ENCODE assay signal across 32 cellular contexts in the genomic region with DNA sequence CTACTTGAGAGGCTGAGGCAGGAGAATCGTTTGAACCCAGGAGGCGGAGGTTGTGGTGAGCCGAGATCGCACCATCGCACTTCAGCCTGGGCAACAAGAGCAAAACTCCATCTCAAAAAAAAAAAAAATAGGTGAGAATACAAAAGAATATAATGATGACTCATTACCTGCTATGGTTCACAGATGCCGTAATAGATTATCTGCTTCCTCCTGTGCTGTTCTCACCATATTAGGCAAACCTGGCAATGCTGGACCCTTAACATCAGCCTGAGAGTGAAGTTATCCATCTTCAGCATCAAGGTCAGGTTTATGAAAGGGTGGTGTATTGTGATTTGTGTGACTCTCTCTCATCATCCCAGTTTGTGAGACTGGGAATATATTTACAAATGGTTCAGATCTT.
"Had no signal": no experiment of that assay in that cellular context is flagged by ENCODE, and none has a peak within 500 bp of the region (broad histone marks: within the 10 kb centered on the region; RNA-seq: fewer than 3 reads in every experiment).

No MANE protein-coding gene starts in this region.

- H3K27me3 ChIP-seq: adrenal gland, body of pancreas, dorsolateral prefrontal cortex, esophagus squamous epithelium, gastrocnemius medialis, heart right ventricle, hepatocyte had no signal

- H3K4me3 Mint-ChIP-seq: activated CD4-positive, alpha-beta memory T cell treated with anti-CD3 and anti-CD28 coated beads for 36 hours; activated CD4-positive, alpha-beta T cell treated with anti-CD3 and anti-CD28 coated beads for 36 hours; activated CD4-positive, alpha-beta T cell treated with anti-CD3 and anti-CD28 coated beads, Interleukin-2, amount 10 ng/mL, durations not matched to agents 24 days and 14 days; activated CD8-positive, alpha-beta memory T cell treated with anti-CD3 and anti-CD28 coated beads, Interleukin-2, amount 10 ng/mL, durations not matched to agents 7 days and 5 days; activated CD8-positive, alpha-beta T cell treated with anti-CD3 and anti-CD28 coated beads, Interleukin-2, amount 10 ng/mL, durations not matched to agents 7 days and 5 days; activated naive CD4-positive, alpha-beta T cell treated with anti-CD3 and anti-CD28 coated beads for 36 hours; activated naive CD4-positive, alpha-beta T cell treated with anti-CD3 and anti-CD28 coated beads, Interleukin-2, amount 50 U/mL, for 24 hours; activated naive CD8-positive, alpha-beta T cell treated with anti-CD3 and anti-CD28 coated beads for 36 hours; activated naive CD8-positive, alpha-beta T cell treated with anti-CD3 and anti-CD28 coated beads, Interleukin-2, amount 50 U/mL, for 24 hours; activated T-helper 1 cell treated with anti-CD3 and anti-CD28 coated beads, Interleukin-12 subunit alpha, Interleukin-12 subunit beta, Interleukin-2, Interleukin-4 antibody, amounts not matched to agents 30 ng/mL and 10 ng/mL and 1 ng/mL, durations not matched to agents 14 hours and 24 hours and 36 hours; central memory CD8-positive, alpha-beta T cell; dendritic cell treated with granulocyte-macrophage colony-stimulating factor and Interleukin-4, amounts not matched to agents 40 ng/mL and 50 ng/mL, for 4 days; endodermal cell had no signal

- H2AFZ ChIP-seq: hepatocyte had no signal

- H3K4me1 Mint-ChIP-seq: activated CD4-positive, alpha-beta T cell treated with anti-CD3 and anti-CD28 coated beads for 36 hours; activated CD4-positive, alpha-beta T cell treated with anti-CD3 and anti-CD28 coated beads, Interleukin-2, amount 10 ng/mL, durations not matched to agents 24 days and 14 days; activated CD8-positive, alpha-beta memory T cell treated with anti-CD3 and anti-CD28 coated beads, Interleukin-2, amount 10 ng/mL, durations not matched to agents 7 days and 5 days; activated naive CD4-positive, alpha-beta T cell treated with anti-CD3 and anti-CD28 coated beads, Interleukin-2, amount 50 U/mL, for 24 hours; activated naive CD8-positive, alpha-beta T cell treated with anti-CD3 and anti-CD28 coated beads for 36 hours; activated naive CD8-positive, alpha-beta T cell treated with anti-CD3 and anti-CD28 coated beads, Interleukin-2, amount 50 U/mL, for 24 hours; central memory CD8-positive, alpha-beta T cell; endodermal cell had no signal

- H3K27ac Mint-ChIP-seq: activated CD4-positive, alpha-beta memory T cell treated with anti-CD3 and anti-CD28 coated beads for 36 hours; activated CD4-positive, alpha-beta T cell treated with anti-CD3 and anti-CD28 coated beads for 36 hours; activated CD4-positive, alpha-beta T cell treated with anti-CD3 and anti-CD28 coated beads, Interleukin-2, amount 10 ng/mL, durations not matched to agents 24 days and 14 days; activated CD8-positive, alpha-beta memory T cell treated with anti-CD3 and anti-CD28 coated beads, Interleukin-2, amount 10 ng/mL, durations not matched to agents 7 days and 5 days; activated CD8-positive, alpha-beta T cell treated with anti-CD3 and anti-CD28 coated beads, Interleukin-2, amount 10 ng/mL, durations not matched to agents 7 days and 5 days; activated naive CD4-positive, alpha-beta T cell treated with anti-CD3 and anti-CD28 coated beads for 36 hours; activated naive CD4-positive, alpha-beta T cell treated with anti-CD3 and anti-CD28 coated beads, Interleukin-2, amount 50 U/mL, for 24 hours; activated naive CD8-positive, alpha-beta T cell treated with anti-CD3 and anti-CD28 coated beads for 36 hours; activated naive CD8-positive, alpha-beta T cell treated with anti-CD3 and anti-CD28 coated beads, Interleukin-2, amount 50 U/mL, for 24 hours; activated T-helper 1 cell treated with anti-CD3 and anti-CD28 coated beads, Interleukin-12 subunit alpha, Interleukin-12 subunit beta, Interleukin-2, Interleukin-4 antibody, amounts not matched to agents 30 ng/mL and 10 ng/mL and 1 ng/mL, durations not matched to agents 14 hours and 24 hours and 36 hours; activated T-helper 2 cell treated with anti-CD3 and anti-CD28 coated beads, Interferon-gamma antibody, Interleukin-2, Interleukin-4, amounts not matched to agents 10 μg/mL and 5 μg/mL and 100 μg/mL, durations not matched to agents 14 hours and 24 hours and 36 hours; dendritic cell treated with granulocyte-macrophage colony-stimulating factor and Interleukin-4, amounts not matched to agents 40 ng/mL and 50 ng/mL, for 4 days; endodermal cell had no signal

- H3K36me3 ChIP-seq: adrenal gland, esophagus squamous epithelium, gastrocnemius medialis, heart right ventricle had no signal

- H3K27me3 Mint-ChIP-seq: activated CD4-positive, alpha-beta memory T cell treated with anti-CD3 and anti-CD28 coated beads for 36 hours; activated CD4-positive, alpha-beta T cell treated with anti-CD3 and anti-CD28 coated beads for 36 hours; activated CD4-positive, alpha-beta T cell treated with anti-CD3 and anti-CD28 coated beads, Interleukin-2, amount 10 ng/mL, durations not matched to agents 24 days and 14 days; activated CD8-positive, alpha-beta memory T cell treated with anti-CD3 and anti-CD28 coated beads, Interleukin-2, amount 10 ng/mL, durations not matched to agents 7 days and 5 days; activated naive CD4-positive, alpha-beta T cell treated with anti-CD3 and anti-CD28 coated beads, Interleukin-2, amount 50 U/mL, for 24 hours; activated naive CD8-positive, alpha-beta T cell treated with anti-CD3 and anti-CD28 coated beads for 36 hours; activated naive CD8-positive, alpha-beta T cell treated with anti-CD3 and anti-CD28 coated beads, Interleukin-2, amount 50 U/mL, for 24 hours; central memory CD8-positive, alpha-beta T cell; dendritic cell treated with granulocyte-macrophage colony-stimulating factor and Interleukin-4, amounts not matched to agents 40 ng/mL and 50 ng/mL, for 4 days had no signal

- H3K9me3 ChIP-seq: adrenal gland, body of pancreas, esophagus squamous epithelium, gastrocnemius medialis had no signal

- H3K27ac ChIP-seq: adrenal gland, body of pancreas, coronary artery, esophagus squamous epithelium, gastrocnemius medialis, heart right ventricle, hepatocyte had no signal

- DNase-seq: activated CD4-positive, alpha-beta memory T cell treated with anti-CD3 and anti-CD28 coated beads for 36 hours; activated CD4-positive, alpha-beta T cell treated with anti-CD3 and anti-CD28 coated beads for 36 hours; activated CD4-positive, alpha-beta T cell treated with anti-CD3 and anti-CD28 coated beads, Interleukin-2, amount 10 ng/mL, durations not matched to agents 24 days and 14 days; activated CD4-positive, CD25-positive, alpha-beta regulatory T cell; activated CD4-positive, CD25-positive, alpha-beta regulatory T cell treated with anti-CD3 and anti-CD28 coated beads, Interleukin-2, amount 50 U/mL, for 72 hours; activated CD8-positive, alpha-beta memory T cell treated with anti-CD3 and anti-CD28 coated beads, Interleukin-2, amount 10 ng/mL, durations not matched to agents 7 days and 5 days; activated CD8-positive, alpha-beta memory T cell treated with anti-CD3 and anti-CD28 coated beads, Interleukin-2, amount 50 U/mL, for 4 hours; activated CD8-positive, alpha-beta T cell treated with anti-CD3 and anti-CD28 coated beads, Interleukin-2, amount 10 ng/mL, durations not matched to agents 7 days and 5 days; activated effector memory CD4-positive, alpha-beta T cell treated with anti-CD3 and anti-CD28 coated beads, Interleukin-2, amount 50 U/mL, for 16 hours; activated naive CD4-positive, alpha-beta T cell treated with anti-CD3 and anti-CD28 coated beads for 36 hours; activated naive CD8-positive, alpha-beta T cell treated with anti-CD3 and anti-CD28 coated beads for 36 hours; activated naive CD8-positive, alpha-beta T cell treated with anti-CD3 and anti-CD28 coated beads, Interleukin-2, amount 50 U/mL, for 24 hours; activated T-cell treated with anti-CD3 and anti-CD28 coated beads, Interleukin-2, amount 50 U/mL, for 1 hour; activated T-cell treated with anti-CD3 and anti-CD28 coated beads, Interleukin-2, amount 50 U/mL, for 48 hours; adrenal gland; amygdala; aorta; body of pancreas; dorsolateral prefrontal cortex; effector memory CD4-positive, alpha-beta T cell; endodermal cell; esophagus squamous epithelium; gastrocnemius medialis; heart right ventricle; T-helper 2 cell had no signal

- H3K4me2 ChIP-seq: hepatocyte had no signal

- H3K79me2 ChIP-seq: hepatocyte had no signal

- H3K4me1 ChIP-seq: adrenal gland, body of pancreas, esophagus squamous epithelium, gastrocnemius medialis, heart right ventricle had no signal

- ATAC-seq: activated CD4-positive, alpha-beta T cell treated with anti-CD3 and anti-CD28 coated beads for 36 hours; activated CD8-positive, alpha-beta memory T cell treated with anti-CD3 and anti-CD28 coated beads, Interleukin-2, amount 10 ng/mL, durations not matched to agents 7 days and 5 days; activated CD8-positive, alpha-beta T cell treated with anti-CD3 and anti-CD28 coated beads, Interleukin-2, amount 10 ng/mL, durations not matched to agents 7 days and 5 days; activated naive CD8-positive, alpha-beta T cell treated with anti-CD3 and anti-CD28 coated beads, Interleukin-2, amount 50 U/mL, for 24 hours; body of pancreas; gastrocnemius medialis; heart right ventricle had no signal

- H3K4me3 ChIP-seq: adrenal gland, body of pancreas, coronary artery, dorsolateral prefrontal cortex, esophagus squamous epithelium, gastrocnemius medialis, heart right ventricle, hepatocyte had no signal

- H3K36me3 Mint-ChIP-seq: activated CD4-positive, alpha-beta memory T cell treated with anti-CD3 and anti-CD28 coated beads for 36 hours; activated CD8-positive, alpha-beta memory T cell treated with anti-CD3 and anti-CD28 coated beads, Interleukin-2, amount 10 ng/mL, durations not matched to agents 7 days and 5 days; activated naive CD4-positive, alpha-beta T cell treated with anti-CD3 and anti-CD28 coated beads, Interleukin-2, amount 50 U/mL, for 24 hours; activated naive CD8-positive, alpha-beta T cell treated with anti-CD3 and anti-CD28 coated beads for 36 hours had no signal
